Comparison of ENCODE assay signal across 1 cellular context in the genomic region with DNA sequence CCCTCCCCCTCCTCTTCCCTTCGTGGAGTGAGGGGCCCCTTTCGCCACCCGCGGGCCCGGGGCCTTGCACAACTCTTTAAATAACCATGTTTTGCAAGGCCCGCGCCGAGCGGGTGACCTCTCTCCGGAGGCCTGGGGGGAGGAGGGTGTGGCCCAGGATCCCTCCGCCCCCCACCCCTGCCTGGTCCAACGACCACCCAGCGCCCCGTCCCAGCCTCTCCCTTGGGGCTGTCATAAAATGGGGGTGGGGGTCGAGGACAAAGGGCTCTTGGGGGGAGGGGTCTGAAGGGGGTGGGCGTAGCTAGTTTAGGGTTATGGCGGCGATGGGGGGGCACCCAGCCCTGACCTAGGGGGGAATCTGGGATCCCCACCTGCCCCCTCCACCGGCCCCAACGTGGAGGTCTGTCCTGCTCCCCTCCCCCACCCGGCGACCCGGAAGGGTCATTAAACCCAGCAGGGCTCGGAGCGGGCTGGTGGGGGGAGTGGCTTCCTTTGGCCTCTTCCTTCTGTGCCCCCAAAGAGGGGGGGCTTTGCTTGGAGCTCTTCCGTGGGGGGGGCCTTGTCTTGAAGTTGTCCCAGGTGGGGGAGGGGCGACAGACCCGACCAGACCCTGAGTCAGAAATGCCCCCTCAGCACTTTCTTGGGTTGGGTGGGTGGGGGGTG.
TF ChIP-seq lines count a peak whose summit lies in the region.

No MANE protein-coding gene starts in this region.

TF ChIP-seq in SK-N-SH, 30 proteins besides CTCF, POLR2A, EP300 and RAD21 (continued from another document):
- TF ChIP-seq FOSL2 (IDR thresholded peaks at IDR 0.05; ENCODE audit: borderline replicate concordance, low read depth), result no peak
- TF ChIP-seq POLR2AphosphoS5 (IDR thresholded peaks at IDR 0.05; ENCODE audit: low read depth, low read length), result no peak
- TF ChIP-seq ELF1 (IDR thresholded peaks at IDR 0.05), result no peak
